ENCODE assay signal across 10 cellular contexts in the genomic region with DNA sequence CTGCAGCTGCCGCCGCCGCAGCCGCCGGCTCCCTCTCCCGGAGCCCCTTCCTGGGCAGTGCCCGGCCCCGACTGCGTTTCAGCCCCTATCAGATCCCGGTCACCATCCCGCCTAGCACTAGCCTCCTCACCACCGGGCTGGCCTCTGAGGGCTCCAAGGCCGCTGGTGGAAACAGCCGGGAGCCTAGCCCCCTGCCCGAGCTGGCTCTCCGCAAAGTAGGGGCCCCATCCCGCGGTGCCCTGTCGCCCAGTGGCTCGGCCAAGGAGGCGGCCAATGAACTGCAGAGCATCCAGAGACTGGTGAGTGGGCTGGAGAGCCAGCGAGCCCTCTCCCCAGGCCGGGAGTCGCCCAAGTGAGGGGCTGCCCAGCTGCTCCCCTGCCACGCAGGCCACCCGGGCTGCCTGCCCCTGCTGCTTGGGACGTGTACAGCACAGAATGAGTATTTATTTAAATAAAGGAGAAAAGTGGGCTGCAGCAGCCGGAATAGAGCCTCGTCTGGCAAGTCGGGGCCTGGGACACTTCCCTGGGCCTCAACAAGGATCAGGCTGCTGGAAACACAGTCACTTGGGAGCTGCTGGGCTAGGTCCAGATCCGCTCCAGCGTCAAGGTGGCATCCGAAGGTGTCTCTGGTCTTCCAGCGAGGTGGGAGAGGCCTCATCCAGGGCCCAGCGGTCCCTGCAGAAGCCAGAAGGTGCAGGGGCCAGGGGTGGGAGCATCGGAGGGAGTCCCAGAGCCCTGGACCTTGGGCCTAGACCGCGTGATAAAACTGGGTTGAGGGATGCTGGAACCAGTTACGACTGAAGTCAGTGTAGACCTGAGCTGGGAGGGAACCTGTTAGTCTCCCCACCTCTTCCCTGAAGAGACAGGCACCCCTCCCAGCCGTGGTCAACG. TPM values are rescaled to one million over a fixed set of nuclear protein-coding genes. Genes with fewer than 3 reads are reported as not detected.
DNase-seq lines count a peak whose midpoint lies in the region; ATAC-seq and TF ChIP-seq lines count a peak whose summit lies in the region.
"Had no signal": no experiment of that assay in that cellular context is flagged by ENCODE, and none has a peak within 500 bp of the region (broad histone marks: within the 10 kb centered on the region; RNA-seq: fewer than 3 reads in every experiment).

No MANE protein-coding gene starts in this region.

- H3K27ac Mint-ChIP-seq in activated B cell treated with CpG ODN at 0.5 μM for 24 hours = no peak overlapping the region

- intact Hi-C loops in activated B cell treated with CpG ODN at 0.5 μM for 24 hours (cut with micrococcal nuclease) = loop anchor here (2.0 to 10.0 kb wide), 2 partner anchors 14 to 264 kb away; no protein-coding TSS in a partner anchor
- intact Hi-C loops in left ventricle myocardium inferior (cut with micrococcal nuclease) = loop anchor here (10.0 kb wide), 1 partner anchor 404 kb away; no protein-coding TSS in a partner anchor
- intact Hi-C loops in spleen (cut with DNase I; ENCODE audit: low total_unique reads) = no loop called here

- DNase-seq in H7 (peak; percentile 71), activated B cell treated with CpG ODN at 0.5 μM for 24 hours (peak; percentile 17), left ventricle myocardium inferior (no peak), spleen (peak; percentile 64), NCI-H2029 (lab: John Stamatoyannopoulos, UW) (no peak), NOMO-1 treated with dmso at 0.1 percent for 144 hours (lab: John Stamatoyannopoulos, UW; ENCODE audit: unreplicated experiment) (no peak), DMS53 treated with DMSO at 0.1 percent for 48 hours (lab: John Stamatoyannopoulos, UW; ENCODE audit: unreplicated experiment) (no peak), NCI-H2107 treated with DMSO at 0.1 percent for 48 hours (lab: John Stamatoyannopoulos, UW; ENCODE audit: unreplicated experiment) (no peak)

- H3K4me3 Mint-ChIP-seq in activated B cell treated with CpG ODN at 0.5 μM for 24 hours = peak overlapping the region; percentile 74

- H3K27ac ChIP-seq in left ventricle myocardium inferior (replicated peaks) = peak overlapping the region; percentile 93
- H3K27ac ChIP-seq in spleen = peak overlapping the region in 4 of 8 donors; percentile 39 to 69 (median 52)
- H3K27ac ChIP-seq: SK-N-MC had no signal

- TF ChIP-seq CTCF in activated B cell treated with CpG ODN at 0.5 μM for 24 hours (IDR thresholded peaks at IDR 0.05) = no peak
- TF ChIP-seq CTCF in left ventricle myocardium inferior (IDR thresholded peaks at IDR 0.05; ENCODE audit: borderline replicate concordance) = no peak
- TF ChIP-seq CTCF in spleen (IDR thresholded peaks at IDR 0.05 in 8 of 11, conservative IDR thresholded peaks at IDR 0.05 in 3 of 11) = no peak

- no peak overlapping the region for H3K4me3 ChIP-seq in H7 (ENCODE audit: insufficient read depth, low read depth, low read length)
- H3K4me3 ChIP-seq in left ventricle myocardium inferior = peak overlapping the region; percentile 77
- peak overlapping the region in 6 of 8 donors; percentile 10 to 75 (median 53) for H3K4me3 ChIP-seq in spleen

- H3K9me3 ChIP-seq in left ventricle myocardium inferior (replicated peaks) (no peaks in the 10 kb centered on the region), spleen (no peaks in the 10 kb centered on the region)

- CTCF ChIA-PET in activated B cell treated with CpG ODN at 0.5 μM for 24 hours (lab: Charles Lee) = interaction anchor here (1.1 kb wide), 2 partner anchors 9 to 13 kb away, joined by 3 to 4 read pairs; no protein-coding TSS in a partner anchor

- H3K36me3 Mint-ChIP-seq in activated B cell treated with CpG ODN at 0.5 μM for 24 hours (ENCODE audit: low read depth) = no peaks in the 10 kb centered on the region

- H3K9me3 Mint-ChIP-seq in activated B cell treated with CpG ODN at 0.5 μM for 24 hours = no peaks in the 10 kb centered on the region

- peaks cover 46% of the 10 kb centered on the region for H3K27me3 Mint-ChIP-seq in activated B cell treated with CpG ODN at 0.5 μM for 24 hours

- no peak for TF ChIP-seq POLR2A in spleen (IDR thresholded peaks at IDR 0.05)

- H3K4me1 ChIP-seq in left ventricle myocardium inferior (peaks cover 73% of the 10 kb centered on the region), spleen (peaks cover 44 to 95% (median 80%) of the 10 kb centered on the region in 6 donors)

- 19 to 27% (median 22%) methylated on average over 25 to 41 of the region's 41 CpGs for WGBS in spleen, 5 donors

- ATAC-seq in activated B cell treated with CpG ODN at 0.5 μM for 24 hours (ENCODE audit: low read depth) = no peak

- H3K27me3 ChIP-seq in H7 (ENCODE audit: control insufficient read depth, insufficient read depth, low read length) (peaks cover 99% of the 10 kb centered on the region), left ventricle myocardium inferior (ENCODE audit: low read depth) (peaks cover 65% of the 10 kb centered on the region), spleen (replicated peaks in 1 of 7) (peaks cover 14 to 100% (median 91%) of the 10 kb centered on the region in 7 donors)

- POLR2A ChIA-PET in activated B cell treated with CpG ODN at 0.5 μM for 24 hours (lab: Charles Lee) = no interaction called here

- peaks cover 45% of the 10 kb centered on the region for H3K4me1 Mint-ChIP-seq in activated B cell treated with CpG ODN at 0.5 μM for 24 hours

- no peaks in the 10 kb centered on the region for H3K36me3 ChIP-seq in H7 (replicated peaks; ENCODE audit: control insufficient read depth, insufficient read depth, low read length)
- H3K36me3 ChIP-seq in left ventricle myocardium inferior = peaks cover 5% of the 10 kb centered on the region
- H3K36me3 ChIP-seq in spleen = peaks cover 0 to 38% (median 0%) of the 10 kb centered on the region in 6 donors

RNA-seq across cellular contexts. Expression of gene TBX2, which starts 8.8 kb away (rescaled TPM):
- total RNA-seq in H7 (2014; rRNA removed; shearing (Covaris generic)) = not detected in 2 replicates
- not detected in 2 replicates for total RNA-seq in activated B cell treated with CpG ODN at 0.5 μM for 24 hours
- total RNA-seq in left ventricle myocardium inferior = 8.2 TPM
- 10 to 100 TPM; 10.1 to 57.6 (median 32.8) TPM for total RNA-seq in spleen
- polyA plus RNA-seq in spleen = 10 to 100 TPM in 2 of 3 donors, 1 to 10 TPM in 1; 6.4 to 21.0 (median 10.9) TPM
- total RNA-seq: dermis microvascular lymphatic vessel endothelial cell had no signal

RNA-seq across cellular contexts. Expression of gene TBX4, which starts 43.8 kb away (rescaled TPM):
- not detected in 2 replicates for total RNA-seq in H7 (2014; rRNA removed; shearing (Covaris generic))
- total RNA-seq in activated B cell treated with CpG ODN at 0.5 μM for 24 hours (not detected in 2 replicates), left ventricle myocardium inferior (not detected), spleen (not detected)
- not detected for polyA plus RNA-seq in spleen
- total RNA-seq: dermis microvascular lymphatic vessel endothelial cell had no signal

Comparison
In these comparisons a context has a peak if more than half of its experiments do, and no peak if none do; other contexts are left out.
1. DNase-seq: peak in H7 (single experiment), activated B cell treated with CpG ODN at 0.5 μM for 24 hours (single experiment) and spleen (single experiment); none in left ventricle myocardium inferior (single experiment), NCI-H2029 (single experiment), NOMO-1 treated with dmso at 0.1 percent for 144 hours (single experiment), DMS53 treated with DMSO at 0.1 percent for 48 hours (single experiment) and NCI-H2107 treated with DMSO at 0.1 percent for 48 hours (single experiment).